Comparison of ENCODE assay signal across 16 cellular contexts in genomic region chr4:116668190-116668589, GRCh38.
DNase-seq lines count a peak whose midpoint lies in the region; ATAC-seq, FAIRE-seq and TF ChIP-seq lines count a peak whose summit lies in the region.
"Had no signal": no experiment of that assay in that cellular context is flagged by ENCODE, and none has a peak within 500 bp of the region (broad histone marks: within the 10 kb centered on the region; RNA-seq: fewer than 3 reads in every experiment).

No MANE protein-coding gene starts in this region.

- H3K27me3 ChIP-seq in H7 (ENCODE audit: control insufficient read depth, insufficient read depth, low read length) (no peaks in the 10 kb centered on the region), SJCRH30 (no peaks in the 10 kb centered on the region)
- H3K27me3 ChIP-seq: body of pancreas, neutrophil had no signal

- no peaks in the 10 kb centered on the region for H3K36me3 ChIP-seq in H7 (replicated peaks; ENCODE audit: control insufficient read depth, insufficient read depth, low read length)
- no peaks in the 10 kb centered on the region for H3K36me3 ChIP-seq in SJCRH30
- H3K36me3 ChIP-seq: neutrophil had no signal

- H3K4me3 ChIP-seq in H7 (ENCODE audit: insufficient read depth, low read depth, low read length) (no peak overlapping the region), SJCRH30 (no peak overlapping the region)
- H3K4me3 ChIP-seq: body of pancreas had no signal

- no peaks in the 10 kb centered on the region for H3K9me3 ChIP-seq in SJCRH30 (replicated peaks)
- H3K9me3 ChIP-seq: body of pancreas, neutrophil had no signal

- H3K4me1 ChIP-seq in SJCRH30: no peaks in the 10 kb centered on the region
- H3K4me1 ChIP-seq: body of pancreas had no signal

- H3K27ac ChIP-seq in SJCRH30: no peak overlapping the region
- H3K27ac ChIP-seq: body of pancreas, neutrophil had no signal

- peak; percentile 6 for TF ChIP-seq CTCF in D721Med (IDR thresholded peaks at IDR 0.05; ENCODE audit: insufficient read depth, missing control alignments)

- no peak for FAIRE-seq in D721Med (lab: Jason Lieb, UNC)

- DNase-seq in D721Med (ENCODE audit: insufficient read length, low spot score) (no peak), H7 (peak; percentile 7), SJCRH30 (peak; percentile 11 to 25), iPS-NIHi7 (ENCODE audit: extremely low spot score) (peak; percentile 11), NCI-H2196 treated with DMSO at 0.1 percent for 48 hours (lab: John Stamatoyannopoulos, UW; ENCODE audit: unreplicated experiment) (no peak), H4 (ENCODE audit: low spot score) (no peak), germinal center (ENCODE audit: low spot score) (no peak)
- DNase-seq: activated CD4-positive, alpha-beta T cell treated with anti-CD3 and anti-CD28 coated beads, Interleukin-2, amount 50 U/mL, for 1 hour; activated naive CD4-positive, alpha-beta T cell treated with anti-CD3 and anti-CD28 coated beads, Interleukin-2, amount 50 U/mL, for 16 hours; activated T-cell treated with anti-CD3 and anti-CD28 coated beads, Interleukin-2, amount 50 U/mL, for 1 hour; body of pancreas; stimulated activated CD4-positive, alpha-beta T cell treated with anti-CD3 and anti-CD28 coated beads, Interleukin-2, amount 100 ng/mL, for 24 hours; substantia nigra had no signal

- ATAC-seq in HG03135 (IDR thresholded peaks at IDR 0.05; ENCODE audit: unreplicated experiment): no peak
- ATAC-seq: body of pancreas, sciatic nerve had no signal

Comparison
In these comparisons a context has a peak if more than half of its experiments do, and no peak if none do; other contexts are left out.
1. DNase-seq: peak in H7 (single experiment), SJCRH30 (2 of 2) and iPS-NIHi7 (single experiment); none in D721Med (single experiment), NCI-H2196 treated with DMSO at 0.1 percent for 48 hours (single experiment), H4 (single experiment) and germinal center (single experiment).